ENCODE assay signal across 10 cellular contexts in the genomic region with DNA sequence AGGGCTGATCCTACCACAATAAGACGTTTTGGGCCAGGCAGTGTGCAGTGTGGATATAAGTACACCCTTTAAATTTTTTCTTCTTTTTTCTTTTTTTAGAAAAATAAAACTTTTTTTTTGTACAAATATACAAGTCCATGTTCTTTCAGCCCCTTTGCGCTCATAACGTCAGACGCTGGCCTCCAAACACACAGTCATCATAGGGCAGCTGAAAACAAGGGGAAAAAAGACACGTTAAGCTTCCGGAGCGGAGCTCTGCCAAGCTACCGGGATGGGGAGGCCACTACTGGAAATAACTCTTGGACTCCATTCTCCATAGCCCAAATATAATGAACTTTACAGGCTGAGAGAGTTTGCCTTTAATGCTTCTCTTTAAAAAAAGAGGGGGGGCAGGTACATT. TPM values are rescaled to one million over a fixed set of nuclear protein-coding genes. Genes with fewer than 3 reads are reported as not detected.
DNase-seq lines count a peak whose midpoint lies in the region; ATAC-seq and TF ChIP-seq lines count a peak whose summit lies in the region.
"Had no signal": no experiment of that assay in that cellular context is flagged by ENCODE, and none has a peak within 500 bp of the region (broad histone marks: within the 10 kb centered on the region; RNA-seq: fewer than 3 reads in every experiment).

No MANE protein-coding gene starts in this region.

- peaks cover 48% of the 10 kb centered on the region for H3K4me1 Mint-ChIP-seq in activated naive CD4-positive, alpha-beta T cell treated with anti-CD3 and anti-CD28 coated beads, Interleukin-2, amount 50 U/mL, for 24 hours
- peaks cover 51% of the 10 kb centered on the region for H3K4me1 Mint-ChIP-seq in dendritic cell treated with granulocyte-macrophage colony-stimulating factor and Interleukin-4, amounts not matched to agents 40 ng/mL and 50 ng/mL, for 4 days (ENCODE audit: low read depth)

- no peak for TF ChIP-seq CTCF in uterus (IDR thresholded peaks at IDR 0.05)

- H3K27ac ChIP-seq in uterus = peak overlapping the region; percentile 98 to 100
- H3K27ac ChIP-seq: SJSA1 had no signal

- H3K36me3 Mint-ChIP-seq in activated naive CD4-positive, alpha-beta T cell treated with anti-CD3 and anti-CD28 coated beads, Interleukin-2, amount 50 U/mL, for 24 hours = peaks cover 36% of the 10 kb centered on the region
- peaks cover 66% of the 10 kb centered on the region for H3K36me3 Mint-ChIP-seq in dendritic cell treated with granulocyte-macrophage colony-stimulating factor and Interleukin-4, amounts not matched to agents 40 ng/mL and 50 ng/mL, for 4 days (ENCODE audit: low read depth)

- no peak for DNase-seq in activated naive CD4-positive, alpha-beta T cell (lab: John Stamatoyannopoulos, UW)
- peak; percentile 47 to 54 for DNase-seq in uterus
- no peak for DNase-seq in RKO (ENCODE audit: low spot score)
- DNase-seq in NOMO-1 treated with dmso at 0.1 percent for 144 hours (lab: John Stamatoyannopoulos, UW; ENCODE audit: unreplicated experiment) = no peak
- DNase-seq: DMS79 had no signal

- H3K4me1 ChIP-seq in mononuclear cell (ENCODE audit: insufficient read depth, low read length) = peaks cover 78% of the 10 kb centered on the region
- peaks cover 8% of the 10 kb centered on the region in 2 donors for H3K4me1 ChIP-seq in uterus

- intact Hi-C loops in dendritic cell treated with granulocyte-macrophage colony-stimulating factor and Interleukin-4, amounts not matched to agents 40 ng/mL and 50 ng/mL, for 4 days (cut with micrococcal nuclease) = no loop called here
- intact Hi-C loops in uterus (cut with DNase I; ENCODE audit: low total_unique reads) = loop anchor here (2.0 kb wide), 1 partner anchor 65 kb away; no protein-coding TSS in a partner anchor

- H3K27me3 Mint-ChIP-seq in activated naive CD4-positive, alpha-beta T cell treated with anti-CD3 and anti-CD28 coated beads, Interleukin-2, amount 50 U/mL, for 24 hours = no peaks in the 10 kb centered on the region
- no peaks in the 10 kb centered on the region for H3K27me3 Mint-ChIP-seq in dendritic cell treated with granulocyte-macrophage colony-stimulating factor and Interleukin-4, amounts not matched to agents 40 ng/mL and 50 ng/mL, for 4 days

- H3K27me3 ChIP-seq in mononuclear cell (ENCODE audit: insufficient read depth, low read length) (no peaks in the 10 kb centered on the region), uterus (no peaks in the 10 kb centered on the region)
- H3K27me3 ChIP-seq: SJSA1 had no signal

- H3K36me3 ChIP-seq in uterus = no peaks in the 10 kb centered on the region

- H3K4me3 ChIP-seq in mononuclear cell (ENCODE audit: low read length) = peak overlapping the region; percentile 89
- peak overlapping the region; percentile 83 to 99 for H3K4me3 ChIP-seq in uterus

- no peak for ATAC-seq in GM18861 (IDR thresholded peaks at IDR 0.05; ENCODE audit: unreplicated experiment)

- no peaks in the 10 kb centered on the region for H3K9me3 Mint-ChIP-seq in activated naive CD4-positive, alpha-beta T cell treated with anti-CD3 and anti-CD28 coated beads, Interleukin-2, amount 50 U/mL, for 24 hours
- H3K9me3 Mint-ChIP-seq in dendritic cell treated with granulocyte-macrophage colony-stimulating factor and Interleukin-4, amounts not matched to agents 40 ng/mL and 50 ng/mL, for 4 days = no peaks in the 10 kb centered on the region

- peak overlapping the region; percentile 96 for H3K4me3 Mint-ChIP-seq in activated naive CD4-positive, alpha-beta T cell treated with anti-CD3 and anti-CD28 coated beads, Interleukin-2, amount 50 U/mL, for 24 hours
- peak overlapping the region; percentile 93 for H3K4me3 Mint-ChIP-seq in dendritic cell treated with granulocyte-macrophage colony-stimulating factor and Interleukin-4, amounts not matched to agents 40 ng/mL and 50 ng/mL, for 4 days

- no peaks in the 10 kb centered on the region for H3K9me3 ChIP-seq in mononuclear cell (ENCODE audit: low read depth, low read length)
- no peaks in the 10 kb centered on the region for H3K9me3 ChIP-seq in uterus
- H3K9me3 ChIP-seq: SJSA1 had no signal

- peak overlapping the region; percentile 99 for H3K27ac Mint-ChIP-seq in activated naive CD4-positive, alpha-beta T cell treated with anti-CD3 and anti-CD28 coated beads, Interleukin-2, amount 50 U/mL, for 24 hours
- peak overlapping the region; percentile 100 for H3K27ac Mint-ChIP-seq in dendritic cell treated with granulocyte-macrophage colony-stimulating factor and Interleukin-4, amounts not matched to agents 40 ng/mL and 50 ng/mL, for 4 days

- TF ChIP-seq POLR2A in uterus (IDR thresholded peaks at IDR 0.05) = no peak

RNA-seq across cellular contexts. Expression of gene NFKBIA, which starts 2.7 kb away (rescaled TPM):
- 6,701 TPM for total RNA-seq in mononuclear cell
- total RNA-seq in uterus = 100 to 1,000 TPM; 112 to 387 (median 295) TPM

Comparison
In these comparisons a context has a peak if more than half of its experiments do, and no peak if none do; other contexts are left out.
1. DNase-seq: peak in uterus (2 of 2); none in activated naive CD4-positive, alpha-beta T cell (0 of 4), RKO (single experiment) and NOMO-1 treated with dmso at 0.1 percent for 144 hours (single experiment).
2. RNA of gene NFKBIA, which starts 2.7 kb away (total RNA-seq): 6,701 TPM in mononuclear cell (single experiment); 112 to 387 TPM in uterus; every median in the first group is over 10 times any median in the second.